ENCODE assay signal across 1 cellular context in the genomic region with DNA sequence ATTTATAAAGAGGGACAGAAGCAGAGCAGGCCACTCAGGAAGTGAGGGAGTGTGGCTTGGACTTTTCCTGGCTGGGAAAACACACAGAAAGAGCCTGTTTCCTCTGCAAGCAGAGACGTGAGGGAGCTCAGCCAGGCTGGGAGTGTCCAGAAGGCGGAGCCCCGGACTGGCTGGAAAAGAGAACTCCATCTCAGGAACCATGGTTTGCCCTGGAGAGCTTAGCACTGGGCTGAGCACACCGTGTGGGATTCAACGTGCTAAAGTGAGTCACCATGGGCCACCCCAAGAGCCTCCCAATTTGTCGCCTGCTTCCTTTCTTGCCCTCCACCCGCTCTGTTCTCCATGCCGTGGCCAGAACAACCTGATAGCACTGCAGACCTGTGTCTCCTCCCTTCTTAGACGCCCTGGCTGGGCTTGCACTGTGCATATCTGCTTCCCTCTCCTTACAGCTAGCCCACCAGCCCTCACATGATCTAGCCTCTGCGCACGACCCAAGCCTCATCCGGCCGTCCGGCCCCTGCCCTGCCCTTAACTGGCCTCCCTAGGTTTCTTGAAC.
TF ChIP-seq lines count a peak whose summit lies in the region.

No MANE protein-coding gene starts in this region.

TF ChIP-seq in WTC11, 78 proteins besides CTCF, POLR2A, EP300 and RAD21 (continued from another document):
- TF ChIP-seq ARID4B (CRISPR knock-in tag; IDR thresholded peaks at IDR 0.05; ENCODE audit: borderline replicate concordance) (no peak), OVOL2 (CRISPR knock-in tag; IDR thresholded peaks at IDR 0.05; ENCODE audit: borderline replicate concordance) (no peak), ZNF263 (CRISPR knock-in tag; IDR thresholded peaks at IDR 0.05; ENCODE audit: low read depth) (no peak), IRF1 (CRISPR knock-in tag; IDR thresholded peaks at IDR 0.05) (no peak), GTF2I (CRISPR knock-in tag; conservative IDR thresholded peaks at IDR 0.05) (no peak), CREB1 (CRISPR knock-in tag; IDR thresholded peaks at IDR 0.05) (no peak), RORB (CRISPR knock-in tag; IDR thresholded peaks at IDR 0.05) (no peak), SOX15 (CRISPR knock-in tag; IDR thresholded peaks at IDR 0.05) (no peak)
- TF ChIP-seq, protein P1, sequence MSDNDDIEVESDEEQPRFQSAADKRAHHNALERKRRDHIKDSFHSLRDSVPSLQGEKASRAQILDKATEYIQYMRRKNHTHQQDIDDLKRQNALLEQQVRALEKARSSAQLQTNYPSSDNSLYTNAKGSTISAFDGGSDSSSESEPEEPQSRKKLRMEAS (CRISPR knock-in tag; IDR thresholded peaks at IDR 0.05) = no peak
TF ChIP-seq in WTC11: peak in this region for 0.
